8 cellular contexts compared by ENCODE assay signal in the genomic region with DNA sequence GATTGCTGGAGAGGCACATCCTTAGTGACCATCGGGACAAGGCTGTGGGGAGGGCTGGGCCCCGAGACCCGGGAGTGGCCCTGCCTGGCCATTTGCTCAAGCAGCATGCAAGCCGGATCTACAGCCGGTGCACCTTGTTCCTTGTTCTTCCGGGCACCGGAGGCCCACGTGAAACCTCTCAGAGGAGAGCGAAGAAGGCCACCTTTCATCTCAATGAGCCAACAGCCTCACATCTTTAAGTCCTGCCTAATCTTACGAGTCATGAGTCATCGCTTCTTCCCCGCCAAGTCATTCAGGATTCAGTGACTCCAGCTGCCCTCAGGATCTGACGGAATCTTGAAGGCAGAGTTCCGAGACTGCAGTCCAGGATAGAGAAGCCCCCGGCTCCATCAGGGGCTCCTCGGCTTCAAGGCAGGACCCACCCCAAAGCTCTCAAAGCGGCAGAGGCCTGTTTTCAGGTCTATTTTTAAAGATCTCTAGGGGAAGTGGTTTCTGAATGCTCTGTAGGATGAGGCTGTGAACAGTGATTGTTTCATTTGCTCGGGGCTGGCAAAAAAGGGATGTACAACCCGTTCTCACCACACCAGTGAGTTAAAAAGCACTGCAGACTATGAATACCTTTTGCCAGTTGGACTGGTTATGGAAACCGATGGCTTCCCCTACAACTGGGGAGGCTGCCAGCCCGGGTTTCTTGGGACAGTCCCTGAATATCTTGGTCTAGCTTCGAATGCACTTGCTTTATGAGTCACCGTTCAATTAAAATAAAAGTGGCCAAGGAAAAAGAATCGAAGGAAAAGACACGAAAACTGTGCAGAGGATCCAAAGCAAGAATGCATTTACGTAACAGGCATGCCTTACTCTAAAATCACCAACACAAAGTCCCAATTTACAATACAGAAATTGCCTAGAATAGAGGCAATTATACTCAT. TPM values are rescaled to one million over a fixed set of nuclear protein-coding genes. Genes with fewer than 3 reads are reported as not detected.
DNase-seq lines count a peak whose midpoint lies in the region; ATAC-seq and TF ChIP-seq lines count a peak whose summit lies in the region.

No MANE protein-coding gene starts in this region.

- H3K27ac Mint-ChIP-seq in CD4-positive, alpha-beta T cell: peak overlapping the region; percentile 98
- no peak overlapping the region; the same call in 1 of the 2 replicates for H3K27ac Mint-ChIP-seq in WTC11

- POLR2A ChIA-PET in CD4-positive, alpha-beta T cell (lab: Charles Lee): interaction anchor here (0.5 to 3.2 kb wide), 13 partner anchors 11 to 521 kb away, joined by 3 to 24 read pairs (median 7); a partner anchor contains a TSS
- POLR2A ChIA-PET in WTC11 (lab: Charles Lee): no interaction called here

- TF ChIP-seq RAD21 in liver (IDR thresholded peaks at IDR 0.05): no peak

- peaks cover 0 to 11% (median 2%) of the 10 kb centered on the region in 4 donors for H3K4me1 ChIP-seq in liver (ENCODE audit: control insufficient read depth in 4 of 4, insufficient read depth in 4 of 4, low read length in 3 of 4)

- no peaks in the 10 kb centered on the region for H3K36me3 Mint-ChIP-seq in CD4-positive, alpha-beta T cell (ENCODE audit: low read depth)
- no peaks in the 10 kb centered on the region for H3K36me3 Mint-ChIP-seq in WTC11

- intact Hi-C loops in CD4-positive, alpha-beta T cell (cut with DNase I, micrococcal nuclease): loop anchor here (1.0 to 5.0 kb wide), 5 partner anchors 26 to 73 kb away; a partner anchor contains a TSS

- CTCF ChIA-PET in CD4-positive, alpha-beta T cell (lab: Charles Lee): interaction anchor here (0.9 kb wide), 1 partner anchor 98 kb away, joined by 4 read pairs; no protein-coding TSS in a partner anchor
- CTCF ChIA-PET in WTC11 (lab: Charles Lee): no interaction called here

- H3K9ac ChIP-seq in liver (ENCODE audit: low read depth in 1 of 2, low read length in 2 of 2): no peak overlapping the region

- no peaks in the 10 kb centered on the region for H3K9me3 ChIP-seq in CD4-positive, alpha-beta T cell (ENCODE audit: control insufficient read depth, low read length)
- no peaks in the 10 kb centered on the region for H3K9me3 ChIP-seq in liver (ENCODE audit: control insufficient read depth in 4 of 4, low read length in 3 of 4)

- H3K27me3 ChIP-seq in CD4-positive, alpha-beta T cell (ENCODE audit: control insufficient read depth, insufficient read depth, low read length): no peaks in the 10 kb centered on the region
- H3K27me3 ChIP-seq in liver (ENCODE audit: control insufficient read depth in 4 of 4, insufficient read depth in 4 of 4, low read length in 3 of 4): no peaks in the 10 kb centered on the region

- no peaks in the 10 kb centered on the region for H3K36me3 ChIP-seq in liver (ENCODE audit: control insufficient read depth in 4 of 4, insufficient read depth in 3 of 4, low read depth in 1 of 4, low read length in 3 of 4)

- no peaks in the 10 kb centered on the region for H3K27me3 Mint-ChIP-seq in CD4-positive, alpha-beta T cell
- no peaks in the 10 kb centered on the region for H3K27me3 Mint-ChIP-seq in WTC11 (ENCODE audit: low read depth)

- H3K27ac ChIP-seq in CD4-positive, alpha-beta T cell (ENCODE audit: low read depth, low read length): peak overlapping the region; percentile 88
- H3K27ac ChIP-seq in liver (ENCODE audit: low read depth in 1 of 2, low read length in 2 of 2): peak overlapping the region; percentile 10 to 60

- H3K4me3 Mint-ChIP-seq in CD4-positive, alpha-beta T cell: peak overlapping the region; percentile 87
- no peak overlapping the region for H3K4me3 Mint-ChIP-seq in WTC11

- DNase-seq in CD4-positive, alpha-beta T cell: peak; percentile 38 to 73 (median 54)
- peak; percentile 35 for DNase-seq in HK-2 (ENCODE audit: unreplicated experiment)
- no peak for DNase-seq in WTC11 (ENCODE audit: low spot score)
- peak; percentile 80 for DNase-seq in central memory CD4-positive, alpha-beta T cell
- peak; percentile 17 to 40 (median 19) for DNase-seq in stimulated activated CD4-positive, alpha-beta T cell treated with anti-CD3 and anti-CD28 coated beads, TNF-alpha, amount 100 ng/mL, for 1 hour (ENCODE audit: low read depth in 3 of 3, low spot score in 1 of 3)
- DNase-seq in NCI-H510A (lab: John Stamatoyannopoulos, UW): no peak

- WGBS in liver: 62% methylated on average over 26 of the region's 26 CpGs

- H3K4me3 ChIP-seq in liver (ENCODE audit: low read depth in 1 of 3, low read length in 3 of 3): peak overlapping the region in 1 of 3 donors; percentile 3

- no peaks in the 10 kb centered on the region for H3K9me3 Mint-ChIP-seq in CD4-positive, alpha-beta T cell
- H3K9me3 Mint-ChIP-seq in WTC11: no peaks in the 10 kb centered on the region

- no peak for TF ChIP-seq CTCF in CD4-positive, alpha-beta T cell (IDR thresholded peaks at IDR 0.05)
- TF ChIP-seq CTCF in WTC11 (IDR thresholded peaks at IDR 0.05): no peak
- TF ChIP-seq CTCF in liver (IDR thresholded peaks at IDR 0.05; ENCODE audit: low read depth, low read length, missing input control): no peak

- H3K4me1 Mint-ChIP-seq in CD4-positive, alpha-beta T cell (ENCODE audit: low read depth): peaks cover 73% of the 10 kb centered on the region
- H3K4me1 Mint-ChIP-seq in WTC11: peaks cover 12% of the 10 kb centered on the region

- peak; percentile 86 for ATAC-seq in CD4-positive, alpha-beta T cell (ENCODE audit: poor library complexity)
- ATAC-seq in GM19467 (IDR thresholded peaks at IDR 0.05; ENCODE audit: unreplicated experiment) (peak; percentile 62), WTC11 (peak; percentile 49)

TF ChIP-seq in WTC11, 78 proteins besides CTCF, POLR2A, EP300 and RAD21 (continues in another document):
- no peak for TF ChIP-seq NFATC4 (CRISPR knock-in tag; IDR thresholded peaks at IDR 0.05)
- TF ChIP-seq ZNF317 (CRISPR knock-in tag; IDR thresholded peaks at IDR 0.05; ENCODE audit: borderline replicate concordance, low read depth): no peak
- no peak for TF ChIP-seq TEAD1 (CRISPR knock-in tag; IDR thresholded peaks at IDR 0.05)
- TF ChIP-seq, protein P1, sequence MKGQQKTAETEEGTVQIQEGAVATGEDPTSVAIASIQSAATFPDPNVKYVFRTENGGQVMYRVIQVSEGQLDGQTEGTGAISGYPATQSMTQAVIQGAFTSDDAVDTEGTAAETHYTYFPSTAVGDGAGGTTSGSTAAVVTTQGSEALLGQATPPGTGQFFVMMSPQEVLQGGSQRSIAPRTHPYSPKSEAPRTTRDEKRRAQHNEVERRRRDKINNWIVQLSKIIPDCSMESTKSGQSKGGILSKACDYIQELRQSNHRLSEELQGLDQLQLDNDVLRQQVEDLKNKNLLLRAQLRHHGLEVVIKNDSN (CRISPR knock-in tag; IDR thresholded peaks at IDR 0.05): no peak
- TF ChIP-seq, protein P2, sequence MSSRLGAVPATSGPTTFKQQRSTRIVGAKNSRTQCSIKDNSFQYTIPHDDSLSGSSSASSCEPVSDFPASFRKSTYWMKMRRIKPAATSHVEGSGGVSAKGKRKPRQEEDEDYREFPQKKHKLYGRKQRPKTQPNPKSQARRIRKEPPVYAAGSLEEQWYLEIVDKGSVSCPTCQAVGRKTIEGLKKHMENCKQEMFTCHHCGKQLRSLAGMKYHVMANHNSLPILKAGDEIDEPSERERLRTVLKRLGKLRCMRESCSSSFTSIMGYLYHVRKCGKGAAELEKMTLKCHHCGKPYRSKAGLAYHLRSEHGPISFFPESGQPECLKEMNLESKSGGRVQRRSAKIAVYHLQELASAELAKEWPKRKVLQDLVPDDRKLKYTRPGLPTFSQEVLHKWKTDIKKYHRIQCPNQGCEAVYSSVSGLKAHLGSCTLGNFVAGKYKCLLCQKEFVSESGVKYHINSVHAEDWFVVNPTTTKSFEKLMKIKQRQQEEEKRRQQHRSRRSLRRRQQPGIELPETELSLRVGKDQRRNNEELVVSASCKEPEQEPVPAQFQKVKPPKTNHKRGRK (CRISPR knock-in tag; IDR thresholded peaks at IDR 0.05; ENCODE audit: borderline replicate concordance): no peak
- TF ChIP-seq, protein P3, sequence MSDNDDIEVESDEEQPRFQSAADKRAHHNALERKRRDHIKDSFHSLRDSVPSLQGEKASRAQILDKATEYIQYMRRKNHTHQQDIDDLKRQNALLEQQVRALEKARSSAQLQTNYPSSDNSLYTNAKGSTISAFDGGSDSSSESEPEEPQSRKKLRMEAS (CRISPR knock-in tag; IDR thresholded peaks at IDR 0.05): no peak

TF ChIP-seq in liver, 16 proteins besides CTCF, POLR2A, EP300 and RAD21:
- no peak for TF ChIP-seq FOXA2 (IDR thresholded peaks at IDR 0.05)
- TF ChIP-seq, protein P4, sequence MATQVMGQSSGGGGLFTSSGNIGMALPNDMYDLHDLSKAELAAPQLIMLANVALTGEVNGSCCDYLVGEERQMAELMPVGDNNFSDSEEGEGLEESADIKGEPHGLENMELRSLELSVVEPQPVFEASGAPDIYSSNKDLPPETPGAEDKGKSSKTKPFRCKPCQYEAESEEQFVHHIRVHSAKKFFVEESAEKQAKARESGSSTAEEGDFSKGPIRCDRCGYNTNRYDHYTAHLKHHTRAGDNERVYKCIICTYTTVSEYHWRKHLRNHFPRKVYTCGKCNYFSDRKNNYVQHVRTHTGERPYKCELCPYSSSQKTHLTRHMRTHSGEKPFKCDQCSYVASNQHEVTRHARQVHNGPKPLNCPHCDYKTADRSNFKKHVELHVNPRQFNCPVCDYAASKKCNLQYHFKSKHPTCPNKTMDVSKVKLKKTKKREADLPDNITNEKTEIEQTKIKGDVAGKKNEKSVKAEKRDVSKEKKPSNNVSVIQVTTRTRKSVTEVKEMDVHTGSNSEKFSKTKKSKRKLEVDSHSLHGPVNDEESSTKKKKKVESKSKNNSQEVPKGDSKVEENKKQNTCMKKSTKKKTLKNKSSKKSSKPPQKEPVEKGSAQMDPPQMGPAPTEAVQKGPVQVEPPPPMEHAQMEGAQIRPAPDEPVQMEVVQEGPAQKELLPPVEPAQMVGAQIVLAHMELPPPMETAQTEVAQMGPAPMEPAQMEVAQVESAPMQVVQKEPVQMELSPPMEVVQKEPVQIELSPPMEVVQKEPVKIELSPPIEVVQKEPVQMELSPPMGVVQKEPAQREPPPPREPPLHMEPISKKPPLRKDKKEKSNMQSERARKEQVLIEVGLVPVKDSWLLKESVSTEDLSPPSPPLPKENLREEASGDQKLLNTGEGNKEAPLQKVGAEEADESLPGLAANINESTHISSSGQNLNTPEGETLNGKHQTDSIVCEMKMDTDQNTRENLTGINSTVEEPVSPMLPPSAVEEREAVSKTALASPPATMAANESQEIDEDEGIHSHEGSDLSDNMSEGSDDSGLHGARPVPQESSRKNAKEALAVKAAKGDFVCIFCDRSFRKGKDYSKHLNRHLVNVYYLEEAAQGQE (IDR thresholded peaks at IDR 0.05): no peak
- peak in 1 of 2 donors; percentile 29 for TF ChIP-seq JUND (IDR thresholded peaks at IDR 0.05)

RNA-seq across cellular contexts. Expression of a gene that starts 57.2 kb away (rescaled TPM):
- 1 to 10 TPM; 1.5 to 1.6 TPM for total RNA-seq in CD4-positive, alpha-beta T cell
- total RNA-seq in WTC11 (2021) (17.1 to 18.3 TPM (median 18.1 TPM) in 3 replicates), liver (10 to 100 TPM in 1 of 2 donors, 1 to 10 TPM in 1; 6.1 to 98.3 TPM)
- 100 to 1,000 TPM in 1 of 2 donors, 10 to 100 TPM in 1; 96.3 to 144 TPM for polyA plus RNA-seq in liver

Comparison
In these comparisons a context has a peak if more than half of its experiments do, and no peak if none do; other contexts are left out.
1. DNase-seq: peak in CD4-positive, alpha-beta T cell (10 of 10), HK-2 (single experiment), central memory CD4-positive, alpha-beta T cell (single experiment) and stimulated activated CD4-positive, alpha-beta T cell treated with anti-CD3 and anti-CD28 coated beads, TNF-alpha, amount 100 ng/mL, for 1 hour (3 of 3); none in WTC11 (single experiment) and NCI-H510A (single experiment).
2. Peak in every context shown above with its lines, with median percentiles within 50 percentile points of each other: ATAC-seq.